In the genomic region with DNA sequence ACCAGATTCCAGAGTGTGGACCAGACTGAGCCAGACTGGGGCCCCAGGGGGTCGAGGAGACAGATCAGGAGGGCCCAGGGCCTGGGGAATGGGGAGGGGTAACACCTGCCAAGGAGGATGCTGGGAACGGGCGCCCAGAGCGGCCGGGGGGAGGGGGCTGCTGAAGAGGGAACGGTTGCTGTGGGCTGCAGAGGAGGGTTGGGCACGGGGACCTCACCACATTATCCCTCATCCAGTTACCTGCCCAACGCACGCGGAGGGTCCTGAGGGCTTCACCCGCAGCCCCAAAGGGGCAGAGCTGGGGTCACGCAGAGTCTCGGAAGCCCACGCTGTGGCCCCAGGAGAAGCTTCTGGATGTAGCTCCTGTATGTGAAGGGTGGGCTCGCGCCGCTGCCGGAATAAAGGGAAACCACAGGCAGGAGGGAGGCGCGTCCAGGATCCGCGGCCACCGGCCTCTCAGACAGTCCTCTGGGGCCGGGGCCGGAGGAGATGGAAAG, we compare ENCODE assay signal across 6 cellular contexts. TPM values are rescaled to one million over a fixed set of nuclear protein-coding genes. Genes with fewer than 3 reads are reported as not detected.
A peak's percentile ranks its signal among the peaks of the same experiment; 100 is the strongest.
DNase-seq lines count a peak whose midpoint lies in the region; ATAC-seq, FAIRE-seq and TF ChIP-seq lines count a peak whose summit lies in the region.

No MANE protein-coding gene starts in this region.

- peak overlapping the region; percentile 66 for H2AFZ ChIP-seq in smooth muscle cell (ENCODE audit: low read depth)

- H3K4me2 ChIP-seq in A549 (peak overlapping the region; percentile 88), smooth muscle cell (peak overlapping the region; percentile 93)

- TF ChIP-seq EP300 in A549 (IDR thresholded peaks at IDR 0.05) = no peak

- H3K27me3 ChIP-seq in smooth muscle cell (ENCODE audit: low read depth) (no peaks in the 10 kb centered on the region), foreskin keratinocyte (no peaks in the 10 kb centered on the region)

- no peaks in the 10 kb centered on the region for H3K4me1 ChIP-seq in A549
- peaks cover 18% of the 10 kb centered on the region for H3K4me1 ChIP-seq in smooth muscle cell (ENCODE audit: low read depth)
- peaks cover 5% of the 10 kb centered on the region for H3K4me1 ChIP-seq in foreskin keratinocyte

- peak overlapping the region; percentile 71 for H3K9ac ChIP-seq in smooth muscle cell (ENCODE audit: low read depth)

- CTCF ChIA-PET in A549 (lab: Yijun Ruan, JAX) = no interaction called here

- TF ChIP-seq CTCF in A549 (IDR thresholded peaks at IDR 0.05) (no peak), epithelial cell of proximal tubule (conservative IDR thresholded peaks at IDR 0.05; ENCODE audit: low read depth, low read length) (no peak), smooth muscle cell (IDR thresholded peaks at IDR 0.05; ENCODE audit: borderline replicate concordance, insufficient read depth, poor library complexity, severe bottlenecking) (no peak), foreskin keratinocyte (conservative IDR thresholded peaks at IDR 0.05) (no peak)

- H3K36me3 ChIP-seq in KOPT-K1 (ENCODE audit: insufficient read depth, low read length) = peaks cover 72% of the 10 kb centered on the region
- H3K36me3 ChIP-seq in smooth muscle cell (ENCODE audit: low read depth) = no peaks in the 10 kb centered on the region

- ATAC-seq in A549 (peak; percentile 49 to 50; a peak in 5 of 6 replicates), foreskin keratinocyte (no peak)

- H4K20me1 ChIP-seq in smooth muscle cell (ENCODE audit: low read depth) = peaks cover 45% of the 10 kb centered on the region

- peak overlapping the region; percentile 95 for H3K4me3 ChIP-seq in A549
- H3K4me3 ChIP-seq in epithelial cell of proximal tubule (ENCODE audit: low read depth, low read length) = peak overlapping the region; percentile 79
- H3K4me3 ChIP-seq in smooth muscle cell = peak overlapping the region; percentile 93

- H3K79me2 ChIP-seq in smooth muscle cell (ENCODE audit: low read depth) = peaks cover 31% of the 10 kb centered on the region

- no peak for DNase-seq in A549 (ENCODE audit: low read depth in 1 of 2, low spot score in 1 of 2)
- DNase-seq in epithelial cell of proximal tubule (ENCODE audit: low read depth) = no peak
- DNase-seq in smooth muscle cell (lab: John Stamatoyannopoulos, UW; ENCODE audit: unreplicated experiment) = no peak
- DNase-seq in foreskin keratinocyte = no peak
- DNase-seq in retina = no peak

- no peak for FAIRE-seq in A549 (lab: Jason Lieb, UNC)

- H3K9me3 ChIP-seq in A549 = peaks cover 10% of the 10 kb centered on the region; the same call in 2 of the 3 replicates
- H3K9me3 ChIP-seq in KOPT-K1 (ENCODE audit: insufficient read depth, low read length, poor library complexity, severe bottlenecking) = no peaks in the 10 kb centered on the region
- no peaks in the 10 kb centered on the region for H3K9me3 ChIP-seq in smooth muscle cell (replicated peaks; ENCODE audit: low read depth)

- TF ChIP-seq RAD21 in A549 (conservative IDR thresholded peaks at IDR 0.05 in 1 of 2, IDR thresholded peaks at IDR 0.05 in 1 of 2) = no peak

- 38% methylated on average over 6 of the region's 25 CpGs for WGBS in A549 (ENCODE audit: missing lambda C conversion rate)
- WGBS in smooth muscle cell (ENCODE audit: low lambda C conversion rate) = 18% methylated on average over 18 of the region's 25 CpGs

- TF ChIP-seq POLR2A in A549 (IDR thresholded peaks at IDR 0.05; ENCODE audit: low read length) = no peak

- H3K27ac ChIP-seq in A549 = peak overlapping the region; percentile 93 to 99; a peak in 5 of 6 replicates
- H3K27ac ChIP-seq in KOPT-K1 (ENCODE audit: low read depth, low read length, poor library complexity, severe bottlenecking) = peak overlapping the region; percentile 83
- H3K27ac ChIP-seq in smooth muscle cell (ENCODE audit: low read depth) = no peak overlapping the region
- no peak overlapping the region for H3K27ac ChIP-seq in foreskin keratinocyte

- peaks cover 2% of the 10 kb centered on the region for H3F3A ChIP-seq in smooth muscle cell (ENCODE audit: low read depth)

- POLR2A ChIA-PET in A549 (lab: Yijun Ruan, JAX) = no interaction called here

TF ChIP-seq in A549, 52 proteins besides CTCF, POLR2A, EP300 and RAD21 (continues in another document):
- TF ChIP-seq JUNB (IDR thresholded peaks at IDR 0.05) = no peak
- TF ChIP-seq MAZ (IDR thresholded peaks at IDR 0.05; ENCODE audit: borderline replicate concordance, low read depth, low read length) = no peak
- TF ChIP-seq TP53 (CRISPR knock-in tag; IDR thresholded peaks at IDR 0.05) = no peak

RNA-seq across cellular contexts. Expression of a gene that starts 0.9 kb away (rescaled TPM):
- polyA plus RNA-seq in A549 (2011; rRNA removed) (7.8 and 8.1 TPM in 2 replicates), A549 (2017; fragmentation: RNase III; extraction: RNeasy Plus Mini Kit Qiagen cat#74134 plus additional on column Dnase treatment) (11.3 to 14.7 TPM (median 13.7 TPM) in 3 replicates), smooth muscle cell (21.3 and 28.4 TPM in 2 replicates), foreskin keratinocyte (34.8 and 38.3 TPM in 2 replicates)
- 25.8 and 31.2 TPM in 2 replicates for polyA plus RNA-seq in A549 (2012; cell fraction: cytosol; rRNA removed)
- polyA plus RNA-seq in A549 (2012; cell fraction: nucleus; rRNA removed) = 128 and 152 TPM in 2 replicates
- 4.0 and 7.8 TPM in 2 replicates for polyA minus RNA-seq in A549 (2011; rRNA and poly(A)+ RNA removed)
- total RNA-seq in epithelial cell of proximal tubule (31.0 and 31.1 TPM in 2 replicates), smooth muscle cell (9.0 and 16.3 TPM in 2 replicates), foreskin keratinocyte (28.9 and 29.6 TPM in 2 replicates)

RNA-seq across cellular contexts. Expression of a gene that starts 14.2 kb away (rescaled TPM):
- polyA plus RNA-seq in A549 (2011; rRNA removed) (13.4 and 14.8 TPM in 2 replicates), A549 (2017; fragmentation: RNase III; extraction: RNeasy Plus Mini Kit Qiagen cat#74134 plus additional on column Dnase treatment) (28.2 to 30.9 TPM (median 30.4 TPM) in 3 replicates), smooth muscle cell (56.9 and 58.5 TPM in 2 replicates), foreskin keratinocyte (63.7 and 64.5 TPM in 2 replicates)
- polyA plus RNA-seq in A549 (2012; cell fraction: cytosol; rRNA removed) = 72.4 and 81.9 TPM in 2 replicates
- polyA plus RNA-seq in A549 (2012; cell fraction: nucleus; rRNA removed) = 220 and 320 TPM in 2 replicates
- polyA minus RNA-seq in A549 (2011; rRNA and poly(A)+ RNA removed) = 6.0 and 16.5 TPM in 2 replicates
- total RNA-seq in epithelial cell of proximal tubule (55.5 and 68.9 TPM in 2 replicates), smooth muscle cell (14.0 and 17.8 TPM in 2 replicates), foreskin keratinocyte (50.7 and 52.2 TPM in 2 replicates)

RNA-seq across cellular contexts. Expression of a gene that starts 29.4 kb away (rescaled TPM):
- polyA plus RNA-seq in A549 (2011; rRNA removed) (1.5 and 1.6 TPM in 2 replicates), A549 (2017; fragmentation: RNase III; extraction: RNeasy Plus Mini Kit Qiagen cat#74134 plus additional on column Dnase treatment) (3.9 to 4.4 TPM (median 4.3 TPM) in 3 replicates), smooth muscle cell (2.5 and 2.9 TPM in 2 replicates), foreskin keratinocyte (0.85 and 1.8 TPM in 2 replicates)
- 4.9 and 6.5 TPM in 2 replicates for polyA plus RNA-seq in A549 (2012; cell fraction: cytosol; rRNA removed)
- 13.2 and 16.9 TPM in 2 replicates for polyA plus RNA-seq in A549 (2012; cell fraction: nucleus; rRNA removed)
- polyA minus RNA-seq in A549 (2011; rRNA and poly(A)+ RNA removed) = 0.33 and 1.4 TPM in 2 replicates
- total RNA-seq in epithelial cell of proximal tubule (0.07 and 0.12 TPM in 2 replicates), smooth muscle cell (5.1 TPM in 2 replicates), foreskin keratinocyte (0.53 and 1.0 TPM in 2 replicates)

RNA-seq across cellular contexts. Expression of a gene that starts 44.9 kb away (rescaled TPM):
- 6.5 and 7.2 TPM in 2 replicates for polyA plus RNA-seq in A549 (2011; rRNA removed)
- polyA plus RNA-seq in A549 (2012; cell fraction: cytosol; rRNA removed) = 10.5 and 15.5 TPM in 2 replicates
- polyA plus RNA-seq in A549 (2012; cell fraction: nucleus; rRNA removed) = 122 and 169 TPM in 2 replicates
- polyA plus RNA-seq in A549 (2017; fragmentation: RNase III; extraction: RNeasy Plus Mini Kit Qiagen cat#74134 plus additional on column Dnase treatment) = 13.3 to 14.3 TPM (median 14.2 TPM) in 3 replicates
- polyA minus RNA-seq in A549 (2011; rRNA and poly(A)+ RNA removed) = 5.7 and 8.2 TPM in 2 replicates
- 19.8 and 26.1 TPM in 2 replicates for total RNA-seq in epithelial cell of proximal tubule
- total RNA-seq in smooth muscle cell = 10.0 and 10.6 TPM in 2 replicates
- 22.7 and 26.0 TPM in 2 replicates for polyA plus RNA-seq in smooth muscle cell
- total RNA-seq in foreskin keratinocyte = 21.6 and 22.6 TPM in 2 replicates
- 12.9 and 13.4 TPM in 2 replicates for polyA plus RNA-seq in foreskin keratinocyte

RNA-seq across cellular contexts. Expression of a gene that starts 51.2 kb away (rescaled TPM):
- polyA plus RNA-seq in A549 (2011; rRNA removed) (2.4 and 2.5 TPM in 2 replicates), A549 (2017; fragmentation: RNase III; extraction: RNeasy Plus Mini Kit Qiagen cat#74134 plus additional on column Dnase treatment) (10.1 to 14.0 TPM (median 12.0 TPM) in 3 replicates), smooth muscle cell (12.8 and 15.7 TPM in 2 replicates), foreskin keratinocyte (12.7 and 14.0 TPM in 2 replicates)
- polyA plus RNA-seq in A549 (2012; cell fraction: cytosol; rRNA removed) = 5.3 and 8.2 TPM in 2 replicates
- polyA plus RNA-seq in A549 (2012; cell fraction: nucleus; rRNA removed) = 67.3 and 101 TPM in 2 replicates
- 1.8 and 3.1 TPM in 2 replicates for polyA minus RNA-seq in A549 (2011; rRNA and poly(A)+ RNA removed)
- total RNA-seq in epithelial cell of proximal tubule (18.8 and 40.6 TPM in 2 replicates), smooth muscle cell (5.1 and 9.5 TPM in 2 replicates), foreskin keratinocyte (8.3 and 11.7 TPM in 2 replicates)

Comparison
In these comparisons a context has a peak if more than half of its experiments do, and no peak if none do; other contexts are left out.
1. H3K27ac ChIP-seq: peak in A549 (2 of 2) and KOPT-K1 (single experiment); none in smooth muscle cell (single experiment) and foreskin keratinocyte (single experiment).
2. Peak in every context shown above with its lines, with median percentiles within 50 percentile points of each other: H3K4me3 ChIP-seq.